1 cellular context compared by ENCODE assay signal in the genomic region with DNA sequence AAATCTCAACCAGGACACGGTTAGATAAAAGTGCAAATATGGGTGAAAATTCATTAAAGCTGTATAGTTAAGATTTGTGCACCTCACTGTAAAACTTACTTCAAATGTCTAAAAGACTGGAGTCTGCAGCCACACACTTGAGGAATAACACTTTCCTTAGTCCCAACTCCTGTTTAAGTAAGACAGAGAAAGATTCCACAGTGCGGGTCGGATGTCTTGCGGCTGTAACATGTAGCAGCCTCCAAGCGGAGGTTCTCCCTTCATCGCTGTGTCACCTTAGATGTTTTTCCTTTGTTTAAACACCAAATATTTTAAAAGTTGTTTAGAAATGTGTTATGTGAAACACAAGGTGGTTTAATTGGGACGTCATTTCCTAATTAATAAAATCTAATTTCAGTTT.
TF ChIP-seq lines count a peak whose summit lies in the region.

No MANE protein-coding gene starts in this region.

TF ChIP-seq in GM23338, 12 proteins besides CTCF, POLR2A, EP300 and RAD21 (continued from another document):
- TF ChIP-seq, protein P1, sequence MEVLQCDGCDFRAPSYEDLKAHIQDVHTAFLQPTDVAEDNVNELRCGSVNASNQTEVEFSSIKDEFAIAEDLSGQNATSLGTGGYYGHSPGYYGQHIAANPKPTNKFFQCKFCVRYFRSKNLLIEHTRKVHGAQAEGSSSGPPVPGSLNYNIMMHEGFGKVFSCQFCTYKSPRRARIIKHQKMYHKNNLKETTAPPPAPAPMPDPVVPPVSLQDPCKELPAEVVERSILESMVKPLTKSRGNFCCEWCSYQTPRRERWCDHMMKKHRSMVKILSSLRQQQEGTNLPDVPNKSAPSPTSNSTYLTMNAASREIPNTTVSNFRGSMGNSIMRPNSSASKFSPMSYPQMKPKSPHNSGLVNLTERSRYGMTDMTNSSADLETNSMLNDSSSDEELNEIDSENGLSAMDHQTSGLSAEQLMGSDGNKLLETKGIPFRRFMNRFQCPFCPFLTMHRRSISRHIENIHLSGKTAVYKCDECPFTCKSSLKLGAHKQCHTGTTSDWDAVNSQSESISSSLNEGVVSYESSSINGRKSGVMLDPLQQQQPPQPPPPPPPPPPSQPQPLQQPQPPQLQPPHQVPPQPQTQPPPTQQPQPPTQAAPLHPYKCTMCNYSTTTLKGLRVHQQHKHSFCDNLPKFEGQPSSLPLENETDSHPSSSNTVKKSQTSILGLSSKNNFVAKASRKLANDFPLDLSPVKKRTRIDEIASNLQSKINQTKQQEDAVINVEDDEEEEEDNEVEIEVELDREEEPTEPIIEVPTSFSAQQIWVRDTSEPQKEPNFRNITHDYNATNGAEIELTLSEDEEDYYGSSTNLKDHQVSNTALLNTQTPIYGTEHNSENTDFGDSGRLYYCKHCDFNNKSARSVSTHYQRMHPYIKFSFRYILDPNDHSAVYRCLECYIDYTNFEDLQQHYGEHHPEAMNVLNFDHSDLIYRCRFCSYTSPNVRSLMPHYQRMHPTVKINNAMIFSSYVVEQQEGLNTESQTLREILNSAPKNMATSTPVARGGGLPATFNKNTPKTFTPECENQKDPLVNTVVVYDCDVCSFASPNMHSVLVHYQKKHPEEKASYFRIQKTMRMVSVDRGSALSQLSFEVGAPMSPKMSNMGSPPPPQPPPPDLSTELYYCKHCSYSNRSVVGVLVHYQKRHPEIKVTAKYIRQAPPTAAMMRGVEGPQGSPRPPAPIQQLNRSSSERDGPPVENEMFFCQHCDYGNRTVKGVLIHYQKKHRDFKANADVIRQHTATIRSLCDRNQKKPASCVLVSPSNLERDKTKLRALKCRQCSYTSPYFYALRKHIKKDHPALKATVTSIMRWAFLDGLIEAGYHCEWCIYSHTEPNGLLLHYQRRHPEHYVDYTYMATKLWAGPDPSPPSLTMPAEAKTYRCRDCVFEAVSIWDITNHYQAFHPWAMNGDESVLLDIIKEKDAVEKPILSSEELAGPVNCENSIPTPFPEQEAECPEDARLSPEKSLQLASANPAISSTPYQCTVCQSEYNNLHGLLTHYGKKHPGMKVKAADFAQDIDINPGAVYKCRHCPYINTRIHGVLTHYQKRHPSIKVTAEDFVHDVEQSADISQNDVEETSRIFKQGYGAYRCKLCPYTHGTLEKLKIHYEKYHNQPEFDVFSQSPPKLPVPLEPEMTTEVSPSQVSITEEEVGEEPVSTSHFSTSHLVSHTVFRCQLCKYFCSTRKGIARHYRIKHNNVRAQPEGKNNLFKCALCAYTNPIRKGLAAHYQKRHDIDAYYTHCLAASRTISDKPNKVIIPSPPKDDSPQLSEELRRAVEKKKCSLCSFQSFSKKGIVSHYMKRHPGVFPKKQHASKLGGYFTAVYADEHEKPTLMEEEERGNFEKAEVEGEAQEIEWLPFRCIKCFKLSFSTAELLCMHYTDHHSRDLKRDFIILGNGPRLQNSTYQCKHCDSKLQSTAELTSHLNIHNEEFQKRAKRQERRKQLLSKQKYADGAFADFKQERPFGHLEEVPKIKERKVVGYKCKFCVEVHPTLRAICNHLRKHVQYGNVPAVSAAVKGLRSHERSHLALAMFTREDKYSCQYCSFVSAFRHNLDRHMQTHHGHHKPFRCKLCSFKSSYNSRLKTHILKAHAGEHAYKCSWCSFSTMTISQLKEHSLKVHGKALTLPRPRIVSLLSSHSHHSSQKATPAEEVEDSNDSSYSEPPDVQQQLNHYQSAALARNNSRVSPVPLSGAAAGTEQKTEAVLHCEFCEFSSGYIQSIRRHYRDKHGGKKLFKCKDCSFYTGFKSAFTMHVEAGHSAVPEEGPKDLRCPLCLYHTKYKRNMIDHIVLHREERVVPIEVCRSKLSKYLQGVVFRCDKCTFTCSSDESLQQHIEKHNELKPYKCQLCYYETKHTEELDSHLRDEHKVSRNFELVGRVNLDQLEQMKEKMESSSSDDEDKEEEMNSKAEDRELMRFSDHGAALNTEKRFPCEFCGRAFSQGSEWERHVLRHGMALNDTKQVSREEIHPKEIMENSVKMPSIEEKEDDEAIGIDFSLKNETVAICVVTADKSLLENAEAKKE (CRISPR knock-in tag; IDR thresholded peaks at IDR 0.05), result no peak
